ENCODE assay signal across 28 cellular contexts in genomic region chr6:33217246-33217645, GRCh38. TPM values are rescaled to one million over a fixed set of nuclear protein-coding genes. Genes with fewer than 3 reads are reported as not detected.
DNase-seq lines count a peak whose midpoint lies in the region; ATAC-seq, FAIRE-seq and TF ChIP-seq lines count a peak whose summit lies in the region.
"Had no signal": no experiment of that assay in that cellular context is flagged by ENCODE, and none has a peak within 500 bp of the region (broad histone marks: within the 10 kb centered on the region; RNA-seq: fewer than 3 reads in every experiment).

No MANE protein-coding gene starts in this region.

- no peak overlapping the region for H3K27ac Mint-ChIP-seq in activated CD4-positive, alpha-beta memory T cell treated with anti-CD3 and anti-CD28 coated beads for 36 hours
- H3K27ac Mint-ChIP-seq in activated CD4-positive, alpha-beta memory T cell treated with anti-CD3 and anti-CD28 coated beads, Interleukin-2, amount 10 ng/mL, durations not matched to agents 7 days and 5 days: no peak overlapping the region
- H3K27ac Mint-ChIP-seq: CD14-positive monocyte, HFFc6 had no signal

- H3K27me3 ChIP-seq in RWPE2 (ENCODE audit: insufficient read depth, poor library complexity, severe bottlenecking) (no peaks in the 10 kb centered on the region), keratinocyte (ENCODE audit: control insufficient read depth, extremely low read depth, insufficient read depth, low read length) (no peaks in the 10 kb centered on the region), suprapubic skin (peaks cover 10% of the 10 kb centered on the region)

- H3K36me3 ChIP-seq in RWPE2 (ENCODE audit: low read depth) (no peaks in the 10 kb centered on the region), keratinocyte (ENCODE audit: control insufficient read depth in 2 of 2, extremely low read depth in 1 of 2, insufficient read depth in 2 of 2, low read length in 2 of 2) (no peaks in the 10 kb centered on the region), suprapubic skin (no peaks in the 10 kb centered on the region)
- H3K36me3 ChIP-seq: BE2C had no signal

- H3K9me3 ChIP-seq in RWPE2 (ENCODE audit: severe bottlenecking) (no peaks in the 10 kb centered on the region), keratinocyte (ENCODE audit: control insufficient read depth, low read depth, low read length) (no peaks in the 10 kb centered on the region), suprapubic skin (no peaks in the 10 kb centered on the region)
- H3K9me3 ChIP-seq: BE2C, HAP-1 had no signal

- peak; percentile 4 for DNase-seq in activated CD4-positive, alpha-beta memory T cell treated with anti-CD3 and anti-CD28 coated beads for 36 hours
- no peak for DNase-seq in activated CD4-positive, alpha-beta memory T cell treated with anti-CD3 and anti-CD28 coated beads, Interleukin-2, amount 10 ng/mL, durations not matched to agents 7 days and 5 days
- DNase-seq in RWPE2 (ENCODE audit: low spot score) (peak; percentile 19), keratinocyte (ENCODE audit: low read depth, low spot score) (no peak), suprapubic skin (ENCODE audit: low spot score in 2 of 2) (peak; percentile 24 to 40), ecto neural progenitor cell (ENCODE audit: low spot score) (no peak)
- DNase-seq: ACHN, BE2C, Calu3, GOT3, HFFc6, Karpas-422, NCI-H1092, NCI-H1417 treated with DMSO at 0.1 percent for 48 hours, NCI-H1694 treated with DMSO at 0.1 percent for 48 hours, NCI-H2081, NCI-H2171, NCI-H226, NCI-H510A, NCI-H69, RPMI8226, SHP77 had no signal

- POLR2A ChIA-PET in activated CD4-positive, alpha-beta memory T cell treated with anti-CD3 and anti-CD28 coated beads for 36 hours (lab: Charles Lee): no interaction called here
- POLR2A ChIA-PET in activated CD4-positive, alpha-beta memory T cell treated with anti-CD3 and anti-CD28 coated beads, Interleukin-2, amount 10 ng/mL, durations not matched to agents 7 days and 5 days (lab: Charles Lee): interaction anchor here (1.1 kb wide), 1 partner anchor 9 kb away, joined by 4 read pairs; the partner anchor contains the start of gene RING1

- H3K4me1 ChIP-seq in RWPE2 (ENCODE audit: insufficient read depth, poor library complexity, severe bottlenecking): peaks cover 7% of the 10 kb centered on the region
- H3K4me1 ChIP-seq in keratinocyte (ENCODE audit: control insufficient read depth, extremely low read depth, insufficient read depth, low read length): peaks cover 28% of the 10 kb centered on the region
- peaks cover 21% of the 10 kb centered on the region for H3K4me1 ChIP-seq in suprapubic skin
- H3K4me1 ChIP-seq: BE2C had no signal

- H3K36me3 Mint-ChIP-seq in activated CD4-positive, alpha-beta memory T cell treated with anti-CD3 and anti-CD28 coated beads for 36 hours: peaks cover 4% of the 10 kb centered on the region
- peaks cover 11% of the 10 kb centered on the region for H3K36me3 Mint-ChIP-seq in activated CD4-positive, alpha-beta memory T cell treated with anti-CD3 and anti-CD28 coated beads, Interleukin-2, amount 10 ng/mL, durations not matched to agents 7 days and 5 days (ENCODE audit: low read depth)

- no peaks in the 10 kb centered on the region for H3K9me3 Mint-ChIP-seq in activated CD4-positive, alpha-beta memory T cell treated with anti-CD3 and anti-CD28 coated beads for 36 hours
- no peaks in the 10 kb centered on the region for H3K9me3 Mint-ChIP-seq in activated CD4-positive, alpha-beta memory T cell treated with anti-CD3 and anti-CD28 coated beads, Interleukin-2, amount 10 ng/mL, durations not matched to agents 7 days and 5 days
- H3K9me3 Mint-ChIP-seq: HFFc6 had no signal

- peaks cover 38% of the 10 kb centered on the region for H3K27me3 Mint-ChIP-seq in activated CD4-positive, alpha-beta memory T cell treated with anti-CD3 and anti-CD28 coated beads for 36 hours
- H3K27me3 Mint-ChIP-seq in activated CD4-positive, alpha-beta memory T cell treated with anti-CD3 and anti-CD28 coated beads, Interleukin-2, amount 10 ng/mL, durations not matched to agents 7 days and 5 days: peaks cover 60% of the 10 kb centered on the region

- 78% methylated on average over 6 of the region's 6 CpGs for WGBS in suprapubic skin

- no peak overlapping the region for H3K27ac ChIP-seq in RWPE2 (ENCODE audit: poor library complexity, severe bottlenecking)
- no peak overlapping the region for H3K27ac ChIP-seq in keratinocyte (ENCODE audit: control insufficient read depth, insufficient read depth, low read length)
- H3K27ac ChIP-seq in suprapubic skin: no peak overlapping the region
- H3K27ac ChIP-seq: 22Rv1, HL-60 had no signal

- no peaks in the 10 kb centered on the region for H4K20me1 ChIP-seq in keratinocyte (ENCODE audit: control insufficient read depth, extremely low read depth, insufficient read depth, low read length)

- H3K4me1 Mint-ChIP-seq in activated CD4-positive, alpha-beta memory T cell treated with anti-CD3 and anti-CD28 coated beads for 36 hours (ENCODE audit: low read depth): peaks cover 18% of the 10 kb centered on the region
- H3K4me1 Mint-ChIP-seq in activated CD4-positive, alpha-beta memory T cell treated with anti-CD3 and anti-CD28 coated beads, Interleukin-2, amount 10 ng/mL, durations not matched to agents 7 days and 5 days: peaks cover 16% of the 10 kb centered on the region

- H3K4me2 ChIP-seq in keratinocyte (ENCODE audit: control insufficient read depth, extremely low read depth, insufficient read depth, low read depth, low read length): peak overlapping the region; percentile 10

- H3K4me3 Mint-ChIP-seq in activated CD4-positive, alpha-beta memory T cell treated with anti-CD3 and anti-CD28 coated beads for 36 hours: no peak overlapping the region
- no peak overlapping the region for H3K4me3 Mint-ChIP-seq in activated CD4-positive, alpha-beta memory T cell treated with anti-CD3 and anti-CD28 coated beads, Interleukin-2, amount 10 ng/mL, durations not matched to agents 7 days and 5 days
- H3K4me3 Mint-ChIP-seq: CD14-positive monocyte, HFFc6 had no signal

- H3K4me3 ChIP-seq in RWPE2 (ENCODE audit: severe bottlenecking) (no peak overlapping the region), keratinocyte (ENCODE audit: control insufficient read depth in 2 of 3, extremely low read depth in 1 of 3, insufficient read depth in 2 of 3, low read depth in 1 of 3, low read length in 3 of 3) (no peak overlapping the region), suprapubic skin (no peak overlapping the region)
- H3K4me3 ChIP-seq: HAP-1 had no signal

- intact Hi-C loops in activated CD4-positive, alpha-beta memory T cell treated with anti-CD3 and anti-CD28 coated beads for 36 hours (cut with micrococcal nuclease): no loop called here

- TF ChIP-seq POLR2A in suprapubic skin (IDR thresholded peaks at IDR 0.05): no peak

- H2AFZ ChIP-seq in keratinocyte (ENCODE audit: control insufficient read depth, low read length): no peak overlapping the region

- H3K9ac ChIP-seq in keratinocyte (ENCODE audit: control insufficient read depth, extremely low read depth, insufficient read depth, low read length): no peak overlapping the region

- dilution Hi-C loops in keratinocyte (cut with MboI; ENCODE audit: extremely low pct_ligation_motif_present, low sequenced_read_pairs): no loop called here

- no peak for TF ChIP-seq CTCF in RWPE2 (IDR thresholded peaks at IDR 0.05; ENCODE audit: poor library complexity, severe bottlenecking)
- TF ChIP-seq CTCF in keratinocyte (optimal IDR thresholded peaks at IDR 0.05 in 1 of 3, IDR thresholded peaks at IDR 0.05 in 1 of 3, conservative IDR thresholded peaks at IDR 0.05 in 1 of 3; ENCODE audit: extremely low read depth in 1 of 3, insufficient read depth in 2 of 3, low read length in 3 of 3): no peak
- no peak for TF ChIP-seq CTCF in suprapubic skin (IDR thresholded peaks at IDR 0.05)

- H3K79me2 ChIP-seq in keratinocyte (ENCODE audit: control insufficient read depth, insufficient read depth, low read length): no peaks in the 10 kb centered on the region

- no peak for FAIRE-seq in keratinocyte (lab: Jason Lieb, UNC)
- FAIRE-seq: GM18507 had no signal

- ATAC-seq in RWPE2 (ENCODE audit: low read depth) (no peak; the same call in 2 of the 3 replicates), GM21737 (IDR thresholded peaks at IDR 0.05; ENCODE audit: unreplicated experiment) (no peak)

- no peak for TF ChIP-seq EP300 in suprapubic skin (IDR thresholded peaks at IDR 0.05)

- CTCF ChIA-PET in activated CD4-positive, alpha-beta memory T cell treated with anti-CD3 and anti-CD28 coated beads for 36 hours (lab: Charles Lee): no interaction called here
- CTCF ChIA-PET in activated CD4-positive, alpha-beta memory T cell treated with anti-CD3 and anti-CD28 coated beads, Interleukin-2, amount 10 ng/mL, durations not matched to agents 7 days and 5 days (lab: Charles Lee): no interaction called here

- H3K9me1 ChIP-seq in keratinocyte (ENCODE audit: control insufficient read depth, extremely low read depth, insufficient read depth, low read length): no peaks in the 10 kb centered on the region

RNA-seq across cellular contexts. Expression of gene RING1, which starts 8.9 kb away (rescaled TPM):
- total RNA-seq in activated CD4-positive, alpha-beta memory T cell treated with anti-CD3 and anti-CD28 coated beads for 36 hours: 10 to 100 TPM; 25.4 to 28.4 TPM
- 10 to 100 TPM; 29.7 to 32.1 TPM for total RNA-seq in activated CD4-positive, alpha-beta memory T cell treated with anti-CD3 and anti-CD28 coated beads, Interleukin-2, amount 10 ng/mL, durations not matched to agents 7 days and 5 days
- polyA plus RNA-seq in keratinocyte: 20.3 to 28.3 TPM (median 23.0 TPM) in 3 replicates
- 5.3 TPM for polyA plus RNA-seq in keratinocyte (2011; ENCODE audit: low read depth)
- polyA plus RNA-seq in keratinocyte (2011; cell fraction: cytosol; rRNA removed): 15.0 and 20.2 TPM in 2 replicates
- polyA plus RNA-seq in keratinocyte (2011; cell fraction: nucleus; rRNA removed): 34.1 and 40.8 TPM in 2 replicates
- 22.6 and 32.8 TPM in 2 replicates for polyA plus RNA-seq in keratinocyte (2012; ENCODE audit: low replicate concordance)
- polyA minus RNA-seq in keratinocyte: 12.8 to 30.2 TPM (median 20.1 TPM) in 3 replicates
- polyA minus RNA-seq in keratinocyte (2011; cell fraction: cytosol; rRNA and poly(A)+ RNA removed): 16.5 TPM
- 5.1 and 5.7 TPM in 2 replicates for polyA minus RNA-seq in keratinocyte (2011; cell fraction: nucleus; rRNA and poly(A)+ RNA removed)
- total RNA-seq in suprapubic skin: 10 to 100 TPM; 11.5 to 18.1 (median 14.9) TPM

RNA-seq across cellular contexts. Expression of gene HSD17B8, which starts 12.8 kb away (rescaled TPM):
- total RNA-seq in activated CD4-positive, alpha-beta memory T cell treated with anti-CD3 and anti-CD28 coated beads for 36 hours: 10 to 100 TPM; 35.3 to 36.1 TPM
- 10 to 100 TPM; 11.4 to 13.0 TPM for total RNA-seq in activated CD4-positive, alpha-beta memory T cell treated with anti-CD3 and anti-CD28 coated beads, Interleukin-2, amount 10 ng/mL, durations not matched to agents 7 days and 5 days
- 18.6 to 22.1 TPM (median 20.7 TPM) in 3 replicates for polyA plus RNA-seq in keratinocyte
- 5.3 TPM for polyA plus RNA-seq in keratinocyte (2011; ENCODE audit: low read depth)
- 13.2 and 24.1 TPM in 2 replicates for polyA plus RNA-seq in keratinocyte (2011; cell fraction: cytosol; rRNA removed)
- 13.4 and 14.7 TPM in 2 replicates for polyA plus RNA-seq in keratinocyte (2011; cell fraction: nucleus; rRNA removed)
- polyA plus RNA-seq in keratinocyte (2012; ENCODE audit: low replicate concordance): 13.9 and 18.3 TPM in 2 replicates
- polyA minus RNA-seq in keratinocyte: 8.5 to 13.3 TPM (median 12.3 TPM) in 3 replicates
- 12.5 TPM for polyA minus RNA-seq in keratinocyte (2011; cell fraction: cytosol; rRNA and poly(A)+ RNA removed)
- polyA minus RNA-seq in keratinocyte (2011; cell fraction: nucleus; rRNA and poly(A)+ RNA removed): 2.0 and 3.7 TPM in 2 replicates
- total RNA-seq in suprapubic skin: 10 to 100 TPM; 26.2 to 66.0 (median 50.5) TPM

RNA-seq across cellular contexts. Expression of gene SLC39A7, which starts 16.6 kb away (rescaled TPM):
- total RNA-seq in activated CD4-positive, alpha-beta memory T cell treated with anti-CD3 and anti-CD28 coated beads for 36 hours: 10 to 100 TPM; 42.0 to 45.7 TPM
- 10 to 100 TPM; 52.8 to 53.8 TPM for total RNA-seq in activated CD4-positive, alpha-beta memory T cell treated with anti-CD3 and anti-CD28 coated beads, Interleukin-2, amount 10 ng/mL, durations not matched to agents 7 days and 5 days
- polyA plus RNA-seq in keratinocyte: 47.6 to 68.6 TPM (median 54.0 TPM) in 3 replicates
- 23.5 TPM for polyA plus RNA-seq in keratinocyte (2011; ENCODE audit: low read depth)
- polyA plus RNA-seq in keratinocyte (2011; cell fraction: cytosol; rRNA removed): 28.0 and 32.5 TPM in 2 replicates
- 126 and 135 TPM in 2 replicates for polyA plus RNA-seq in keratinocyte (2011; cell fraction: nucleus; rRNA removed)
- 48.9 and 98.3 TPM in 2 replicates for polyA plus RNA-seq in keratinocyte (2012; ENCODE audit: low replicate concordance)
- polyA minus RNA-seq in keratinocyte: 36.1 to 86.7 TPM (median 50.6 TPM) in 3 replicates
- 17.3 TPM for polyA minus RNA-seq in keratinocyte (2011; cell fraction: cytosol; rRNA and poly(A)+ RNA removed)
- polyA minus RNA-seq in keratinocyte (2011; cell fraction: nucleus; rRNA and poly(A)+ RNA removed): 40.8 and 62.0 TPM in 2 replicates
- total RNA-seq in suprapubic skin: 10 to 100 TPM; 29.3 to 46.3 (median 41.9) TPM

RNA-seq across cellular contexts. Expression of gene RXRB, which starts 16.8 kb away (rescaled TPM):
- total RNA-seq in activated CD4-positive, alpha-beta memory T cell treated with anti-CD3 and anti-CD28 coated beads for 36 hours: 10 to 100 TPM; 40.9 to 41.4 TPM
- total RNA-seq in activated CD4-positive, alpha-beta memory T cell treated with anti-CD3 and anti-CD28 coated beads, Interleukin-2, amount 10 ng/mL, durations not matched to agents 7 days and 5 days: 10 to 100 TPM; 44.0 to 45.0 TPM
- polyA plus RNA-seq in keratinocyte: 23.2 to 32.4 TPM (median 25.7 TPM) in 3 replicates
- polyA plus RNA-seq in keratinocyte (2011; ENCODE audit: low read depth): 4.9 TPM
- polyA plus RNA-seq in keratinocyte (2011; cell fraction: cytosol; rRNA removed): 14.6 and 15.3 TPM in 2 replicates
- polyA plus RNA-seq in keratinocyte (2011; cell fraction: nucleus; rRNA removed): 62.1 and 65.8 TPM in 2 replicates
- polyA plus RNA-seq in keratinocyte (2012; ENCODE audit: low replicate concordance): 22.3 and 24.5 TPM in 2 replicates
- polyA minus RNA-seq in keratinocyte: 30.8 to 33.3 TPM (median 32.9 TPM) in 3 replicates
- polyA minus RNA-seq in keratinocyte (2011; cell fraction: cytosol; rRNA and poly(A)+ RNA removed): 16.5 TPM
- polyA minus RNA-seq in keratinocyte (2011; cell fraction: nucleus; rRNA and poly(A)+ RNA removed): 17.1 and 19.2 TPM in 2 replicates
- 10 to 100 TPM; 18.6 to 47.9 (median 26.9) TPM for total RNA-seq in suprapubic skin

RNA-seq across cellular contexts. Expression of gene COL11A2, which starts 25.0 kb away (rescaled TPM):
- 1 to 10 TPM in 1 of 2 experiments, under 1 TPM in 1; 0.69 to 1.0 TPM for total RNA-seq in activated CD4-positive, alpha-beta memory T cell treated with anti-CD3 and anti-CD28 coated beads for 36 hours
- under 1 TPM; 0.53 to 0.60 TPM for total RNA-seq in activated CD4-positive, alpha-beta memory T cell treated with anti-CD3 and anti-CD28 coated beads, Interleukin-2, amount 10 ng/mL, durations not matched to agents 7 days and 5 days
- polyA plus RNA-seq in keratinocyte: 0.06 to 0.18 TPM (median 0.08 TPM) in 3 replicates
- polyA plus RNA-seq in keratinocyte (2011; ENCODE audit: low read depth): 0.15 TPM
- 0.04 and 0.05 TPM in 2 replicates for polyA plus RNA-seq in keratinocyte (2011; cell fraction: cytosol; rRNA removed)
- polyA plus RNA-seq in keratinocyte (2011; cell fraction: nucleus; rRNA removed): 0.83 and 0.93 TPM in 2 replicates
- 0.09 and 0.38 TPM in 2 replicates for polyA plus RNA-seq in keratinocyte (2012; ENCODE audit: low replicate concordance)
- 0.29 TPM in 1 of 3 replicates, not detected in the others for polyA minus RNA-seq in keratinocyte
- not detected for polyA minus RNA-seq in keratinocyte (2011; cell fraction: cytosol; rRNA and poly(A)+ RNA removed)
- 0.63 TPM in 1 of 2 replicates, not detected in the other for polyA minus RNA-seq in keratinocyte (2011; cell fraction: nucleus; rRNA and poly(A)+ RNA removed)
- under 1 TPM; 0.21 to 0.97 (median 0.40) TPM for total RNA-seq in suprapubic skin
- polyA plus RNA-seq: CD14-positive monocyte had no signal

Comparison
In these comparisons a context has a peak if more than half of its experiments do, and no peak if none do; other contexts are left out.
1. DNase-seq: peak in activated CD4-positive, alpha-beta memory T cell treated with anti-CD3 and anti-CD28 coated beads for 36 hours (single experiment), RWPE2 (single experiment) and suprapubic skin (2 of 2); none in activated CD4-positive, alpha-beta memory T cell treated with anti-CD3 and anti-CD28 coated beads, Interleukin-2, amount 10 ng/mL, durations not matched to agents 7 days and 5 days (single experiment), keratinocyte (single experiment) and ecto neural progenitor cell (single experiment).